ENCODE assay signal across 24 cellular contexts in the genomic region with DNA sequence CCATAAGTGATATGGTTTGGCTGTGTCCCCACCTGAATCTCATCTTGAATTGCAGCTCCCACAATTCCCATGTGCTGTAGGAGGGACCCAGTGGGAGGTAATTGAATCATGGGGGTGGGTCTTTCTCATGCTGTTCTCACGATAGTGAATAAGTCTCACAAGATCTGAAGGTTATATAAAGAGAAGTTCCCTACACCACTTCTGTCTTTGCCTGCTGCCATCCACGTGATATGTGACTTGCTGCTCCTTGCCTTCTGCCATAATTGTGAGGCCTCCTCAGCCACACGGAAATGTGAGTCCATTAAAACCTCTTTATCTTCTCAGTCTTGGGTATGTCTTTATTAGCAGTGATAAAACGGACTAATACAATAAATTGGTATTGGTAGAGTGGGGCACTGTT.
"Had no signal": no experiment of that assay in that cellular context is flagged by ENCODE, and none has a peak within 500 bp of the region (broad histone marks: within the 10 kb centered on the region; RNA-seq: fewer than 3 reads in every experiment).

No MANE protein-coding gene starts in this region.

- H3K9me3 Mint-ChIP-seq: activated naive CD8-positive, alpha-beta T cell treated with anti-CD3 and anti-CD28 coated beads, Interleukin-2, amount 50 U/mL, for 24 hours; activated T-helper 1 cell treated with anti-CD3 and anti-CD28 coated beads, Interleukin-12 subunit alpha, Interleukin-12 subunit beta, Interleukin-2, Interleukin-4 antibody, amounts not matched to agents 30 ng/mL and 10 ng/mL and 1 ng/mL, durations not matched to agents 14 hours and 24 hours and 36 hours; mesothelial cell of epicardium; stimulated activated memory B cell treated with anti-CD40 and anti-IgM and Interleukin-4, amounts not matched to agents 10 μg/mL and 1 μg/mL and 100 μg/mL, for 72 hours had no signal

- H3K4me3 Mint-ChIP-seq: activated CD8-positive, alpha-beta T cell treated with anti-CD3 and anti-CD28 coated beads, Interleukin-2, amount 10 ng/mL, durations not matched to agents 7 days and 5 days; activated naive CD8-positive, alpha-beta T cell treated with anti-CD3 and anti-CD28 coated beads, Interleukin-2, amount 50 U/mL, for 24 hours; activated T-helper 1 cell treated with anti-CD3 and anti-CD28 coated beads, Interleukin-12 subunit alpha, Interleukin-12 subunit beta, Interleukin-2, Interleukin-4 antibody, amounts not matched to agents 30 ng/mL and 10 ng/mL and 1 ng/mL, durations not matched to agents 14 hours and 24 hours and 36 hours; immature natural killer cell; mesothelial cell of epicardium; natural killer cell treated with Interleukin-12 subunit alpha and Interleukin-12 subunit beta and Interleukin-15 and Interleukin-18, amount 100 ng/mL, for 72 hours; stimulated activated memory B cell treated with anti-CD40 and anti-IgM and Interleukin-4, amounts not matched to agents 10 μg/mL and 1 μg/mL and 100 μg/mL, for 72 hours had no signal

- DNase-seq: activated CD4-positive, alpha-beta T cell treated with anti-CD3 and anti-CD28 coated beads for 1 hour; activated CD4-positive, alpha-beta T cell treated with anti-CD3 and anti-CD28 coated beads, Interleukin-2, amount 50 U/mL, for 1 hour; activated CD8-positive, alpha-beta T cell treated with anti-CD3 and anti-CD28 coated beads, Interleukin-2, amount 10 ng/mL, durations not matched to agents 7 days and 5 days; activated gamma-delta T cell; activated naive CD4-positive, alpha-beta T cell treated with anti-CD3 and anti-CD28 coated beads, Interleukin-2, amount 50 U/mL, for 16 hours; activated naive CD8-positive, alpha-beta T cell treated with anti-CD3 and anti-CD28 coated beads, Interleukin-2, amount 50 U/mL, for 24 hours; foreskin keratinocyte; hippocampal formation; immature natural killer cell; kidney glomerular epithelial cell; left ventricle myocardium inferior; pancreas; right lobe of liver; stimulated activated CD4-positive, alpha-beta T cell treated with anti-CD3 and anti-CD28 coated beads, Interleukin-15, amount 100 ng/mL, for 24 hours; stomach; uterus had no signal

- H3K4me1 ChIP-seq: foreskin keratinocyte, left ventricle myocardium inferior, pancreas, right lobe of liver, stomach, suprapubic skin, tibial nerve, uterus had no signal

- H3K27me3 Mint-ChIP-seq: activated naive CD8-positive, alpha-beta T cell treated with anti-CD3 and anti-CD28 coated beads, Interleukin-2, amount 50 U/mL, for 24 hours; natural killer cell treated with Interleukin-12 subunit alpha and Interleukin-12 subunit beta and Interleukin-15 and Interleukin-18, amount 100 ng/mL, for 72 hours; stimulated activated memory B cell treated with anti-CD40 and anti-IgM and Interleukin-4, amounts not matched to agents 10 μg/mL and 1 μg/mL and 100 μg/mL, for 72 hours had no signal

- H3K27ac Mint-ChIP-seq: activated CD8-positive, alpha-beta T cell treated with anti-CD3 and anti-CD28 coated beads, Interleukin-2, amount 10 ng/mL, durations not matched to agents 7 days and 5 days; activated naive CD8-positive, alpha-beta T cell treated with anti-CD3 and anti-CD28 coated beads, Interleukin-2, amount 50 U/mL, for 24 hours; activated T-helper 1 cell treated with anti-CD3 and anti-CD28 coated beads, Interleukin-12 subunit alpha, Interleukin-12 subunit beta, Interleukin-2, Interleukin-4 antibody, amounts not matched to agents 30 ng/mL and 10 ng/mL and 1 ng/mL, durations not matched to agents 14 hours and 24 hours and 36 hours; immature natural killer cell; mesothelial cell of epicardium; natural killer cell treated with Interleukin-12 subunit alpha and Interleukin-12 subunit beta and Interleukin-15 and Interleukin-18, amount 100 ng/mL, for 72 hours; stimulated activated memory B cell treated with anti-CD40 and anti-IgM and Interleukin-4, amounts not matched to agents 10 μg/mL and 1 μg/mL and 100 μg/mL, for 72 hours had no signal

- H3K36me3 Mint-ChIP-seq: immature natural killer cell; mesothelial cell of epicardium; natural killer cell treated with Interleukin-12 subunit alpha and Interleukin-12 subunit beta and Interleukin-15 and Interleukin-18, amount 100 ng/mL, for 72 hours; stimulated activated memory B cell treated with anti-CD40 and anti-IgM and Interleukin-4, amounts not matched to agents 10 μg/mL and 1 μg/mL and 100 μg/mL, for 72 hours had no signal

- H3K9me3 ChIP-seq: left ventricle myocardium inferior, pancreas, right lobe of liver, stomach, suprapubic skin, tibial nerve, uterus had no signal

- ATAC-seq: activated CD8-positive, alpha-beta T cell treated with anti-CD3 and anti-CD28 coated beads, Interleukin-2, amount 10 ng/mL, durations not matched to agents 7 days and 5 days; activated naive CD8-positive, alpha-beta T cell treated with anti-CD3 and anti-CD28 coated beads, Interleukin-2, amount 50 U/mL, for 24 hours; foreskin keratinocyte; natural killer cell treated with Interleukin-12 subunit alpha and Interleukin-12 subunit beta and Interleukin-15 and Interleukin-18, amount 100 ng/mL, for 72 hours; pancreas; right lobe of liver; stimulated activated memory B cell treated with anti-CD40 and anti-IgM and Interleukin-4, amounts not matched to agents 10 μg/mL and 1 μg/mL and 100 μg/mL, for 72 hours had no signal

- H3K36me3 ChIP-seq: cardiac muscle cell, left ventricle myocardium inferior, pancreas, right lobe of liver, stomach, suprapubic skin, tibial nerve, uterus had no signal

- H3K4me1 Mint-ChIP-seq: activated naive CD8-positive, alpha-beta T cell treated with anti-CD3 and anti-CD28 coated beads, Interleukin-2, amount 50 U/mL, for 24 hours; immature natural killer cell; mesothelial cell of epicardium; stimulated activated memory B cell treated with anti-CD40 and anti-IgM and Interleukin-4, amounts not matched to agents 10 μg/mL and 1 μg/mL and 100 μg/mL, for 72 hours had no signal

- H3K4me3 ChIP-seq: cardiac muscle cell, left ventricle myocardium inferior, pancreas, right lobe of liver, skin epidermis, stomach, suprapubic skin, tibial nerve, uterus had no signal

- H3K27me3 ChIP-seq: cardiac muscle cell, foreskin keratinocyte, pancreas, right lobe of liver, suprapubic skin, tibial nerve, uterus had no signal

- H3K27ac ChIP-seq: cardiac muscle cell, foreskin keratinocyte, left ventricle myocardium inferior, pancreas, right lobe of liver, skin epidermis, stomach, suprapubic skin, tibial nerve, uterus had no signal
